23 cellular contexts compared by ENCODE assay signal in the genomic region with DNA sequence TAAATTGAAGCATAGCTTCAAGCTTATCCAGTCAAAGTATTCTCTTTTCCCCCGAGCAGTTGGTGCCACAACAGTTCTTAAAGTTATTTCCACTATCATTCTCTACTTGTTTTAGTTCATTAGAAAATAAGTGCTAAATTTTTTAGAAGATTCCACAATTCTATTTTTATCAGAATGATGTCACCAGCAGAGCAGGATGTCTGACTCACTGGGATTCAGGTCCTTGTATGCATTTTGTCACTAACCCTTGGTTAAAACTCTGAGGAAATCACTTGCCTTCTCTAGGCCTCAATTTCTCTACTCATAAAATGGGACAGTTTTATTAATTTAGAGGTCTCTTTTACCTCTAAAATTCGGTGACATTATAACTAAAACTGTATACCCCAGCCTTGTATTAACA. TPM values are rescaled to one million over a fixed set of nuclear protein-coding genes. Genes with fewer than 3 reads are reported as not detected.
A peak's percentile ranks its signal among the peaks of the same experiment; 100 is the strongest.
DNase-seq lines count a peak whose midpoint lies in the region; ATAC-seq, FAIRE-seq and TF ChIP-seq lines count a peak whose summit lies in the region.
"Had no signal": no experiment of that assay in that cellular context is flagged by ENCODE, and none has a peak within 500 bp of the region (broad histone marks: within the 10 kb centered on the region; RNA-seq: fewer than 3 reads in every experiment).

No MANE protein-coding gene starts in this region.

- H3K4me3 ChIP-seq in endothelial cell of umbilical vein (replicated peaks in 1 of 3; ENCODE audit: insufficient read depth in 1 of 3, low read depth in 1 of 3, low read length in 3 of 3), result no peak overlapping the region
- no peak overlapping the region for H3K4me3 ChIP-seq in sigmoid colon
- H3K4me3 ChIP-seq: right atrium auricular region, vagina had no signal

- BruUV-seq in endothelial cell of umbilical vein (replicated peaks; lab: Mats Ljungman, UMichigan), result no TSS peak

- dilution Hi-C loops in endothelial cell of umbilical vein (cut with MboI; ENCODE audit: extremely low pct_ligation_motif_present, low sequenced_read_pairs), result no loop called here

- CTCF ChIA-PET in endothelial cell of umbilical vein (lab: Charles Lee), result no interaction called here

- H3K27ac ChIP-seq in endothelial cell of umbilical vein (ENCODE audit: insufficient read depth, low read depth, low read length), result no peak overlapping the region
- no peak overlapping the region for H3K27ac ChIP-seq in sigmoid colon
- H3K27ac ChIP-seq: right atrium auricular region, vagina had no signal

- H3K9me1 ChIP-seq in endothelial cell of umbilical vein (replicated peaks; ENCODE audit: control insufficient read depth, extremely low read depth, insufficient read depth, low read length), result no peaks in the 10 kb centered on the region

- H3K27me3 ChIP-seq in endothelial cell of umbilical vein (ENCODE audit: control insufficient read depth in 2 of 2, insufficient read depth in 2 of 2, low read length in 2 of 2) (no peaks in the 10 kb centered on the region), sigmoid colon (no peaks in the 10 kb centered on the region)
- H3K27me3 ChIP-seq: BE2C, right atrium auricular region, vagina had no signal

- ATAC-seq in HG02678 (IDR thresholded peaks at IDR 0.05; ENCODE audit: unreplicated experiment) (no peak), GM21360 (IDR thresholded peaks at IDR 0.05; ENCODE audit: unreplicated experiment) (no peak)

- TF ChIP-seq CTCF in endothelial cell of umbilical vein (IDR thresholded peaks at IDR 0.05; ENCODE audit: extremely low read depth in 1 of 2, insufficient read depth in 1 of 2, low read depth in 1 of 2, low read length in 2 of 2), result no peak
- TF ChIP-seq CTCF in sigmoid colon (IDR thresholded peaks at IDR 0.05), result no peak

- no peak overlapping the region for H2AFZ ChIP-seq in endothelial cell of umbilical vein (ENCODE audit: low read depth, low read length)

- FAIRE-seq in endothelial cell of umbilical vein (lab: Jason Lieb, UNC), result no peak
- FAIRE-seq: islet of Langerhans, TTC549 had no signal

- H3K36me3 ChIP-seq in endothelial cell of umbilical vein (ENCODE audit: control insufficient read depth in 2 of 2, extremely low read depth in 1 of 2, insufficient read depth in 2 of 2, low read length in 2 of 2), result no peaks in the 10 kb centered on the region
- H3K36me3 ChIP-seq in sigmoid colon, result no peaks in the 10 kb centered on the region
- H3K36me3 ChIP-seq: BE2C, right atrium auricular region, vagina had no signal

- 37 to 69% methylated on average over 2 of the region's 2 CpGs for WGBS in sigmoid colon, 2 donors

- no peak overlapping the region for H3K4me2 ChIP-seq in endothelial cell of umbilical vein (ENCODE audit: insufficient read depth, low read length)

- no peaks in the 10 kb centered on the region for H4K20me1 ChIP-seq in endothelial cell of umbilical vein (replicated peaks; ENCODE audit: control insufficient read depth, extremely low read depth, insufficient read depth, low read length)

- H3K79me2 ChIP-seq in endothelial cell of umbilical vein (ENCODE audit: control insufficient read depth, insufficient read depth, low read length), result no peaks in the 10 kb centered on the region

- no peak overlapping the region for H3K9ac ChIP-seq in endothelial cell of umbilical vein (replicated peaks; ENCODE audit: extremely low read depth, insufficient read depth, low read length)

- POLR2A ChIA-PET in endothelial cell of umbilical vein (lab: Charles Lee), result no interaction called here

- DNase-seq in AG08396 (ENCODE audit: low spot score) (peak; percentile 32), M059J (ENCODE audit: low read depth) (peak; percentile 38), endothelial cell of umbilical vein (ENCODE audit: low read depth, low spot score) (peak; percentile 1), myocyte (ENCODE audit: low read depth) (peak; percentile 25), sigmoid colon (no peak), COLO829 (ENCODE audit: low spot score) (no peak)
- DNase-seq: activated CD4-positive, alpha-beta T cell treated with anti-CD3 and anti-CD28 coated beads, Interleukin-2, amount 50 U/mL, for 1 hour; activated T-cell treated with anti-CD3 and anti-CD28 coated beads for 4 hours; BE2C; central memory CD4-positive, alpha-beta T cell; NCI-H2029; NCI-H510A treated with DMSO at 0.1 percent for 48 hours; stimulated activated CD4-positive, alpha-beta T cell treated with anti-CD3 and anti-CD28 coated beads, Interleukin-2, amount 100 ng/mL, for 24 hours had no signal

- no peaks in the 10 kb centered on the region for H3K4me1 ChIP-seq in endothelial cell of umbilical vein (ENCODE audit: control insufficient read depth, extremely low read depth, insufficient read depth, low read length)
- no peaks in the 10 kb centered on the region for H3K4me1 ChIP-seq in sigmoid colon
- H3K4me1 ChIP-seq: BE2C, right atrium auricular region, vagina had no signal

- intact Hi-C loops in endothelial cell of umbilical vein (cut with micrococcal nuclease), result no loop called here
- intact Hi-C loops in sigmoid colon (cut with DNase I), result no loop called here

- H3K9me3 ChIP-seq in endothelial cell of umbilical vein (replicated peaks; ENCODE audit: control insufficient read depth, insufficient read depth, low read length) (no peaks in the 10 kb centered on the region), sigmoid colon (no peaks in the 10 kb centered on the region)
- H3K9me3 ChIP-seq: BE2C, right atrium auricular region, vagina had no signal

- no peak for TF ChIP-seq EP300 in sigmoid colon (IDR thresholded peaks at IDR 0.05)

- TF ChIP-seq POLR2A in endothelial cell of umbilical vein (IDR thresholded peaks at IDR 0.05; ENCODE audit: low read depth, low read length) (no peak), sigmoid colon (IDR thresholded peaks at IDR 0.05) (no peak)

TF ChIP-seq in endothelial cell of umbilical vein, 7 proteins besides CTCF, POLR2A, EP300 and RAD21:
- TF ChIP-seq FOS (IDR thresholded peaks at IDR 0.05; ENCODE audit: borderline replicate concordance, insufficient read depth, low read length) (peak; percentile 41), EZH2 (IDR thresholded peaks at IDR 0.05; ENCODE audit: borderline replicate concordance, low read depth, low read length, severe bottlenecking) (no peak), JUN (IDR thresholded peaks at IDR 0.05; ENCODE audit: borderline replicate concordance, insufficient read depth, insufficient read length, low read depth) (peak; percentile 39)

RNA-seq across cellular contexts. Expression of gene DDX53, which starts 3.4 kb away (rescaled TPM):
- total RNA-seq in M059J (2014; rRNA removed; shearing (Covaris generic)), result 0.81 and 1.6 TPM in 2 replicates
- total RNA-seq in endothelial cell of umbilical vein (not detected in 2 replicates), myocyte (not detected in 2 replicates), sigmoid colon (not detected)
- polyA plus RNA-seq in endothelial cell of umbilical vein (not detected in 2 replicates), sigmoid colon (not detected)
- not detected in 2 replicates for polyA plus RNA-seq in endothelial cell of umbilical vein (2011; cell fraction: cytosol; rRNA removed)
- not detected in 2 replicates for polyA plus RNA-seq in endothelial cell of umbilical vein (2011; cell fraction: nucleus; rRNA removed)
- polyA plus RNA-seq in endothelial cell of umbilical vein (2012), result not detected in 2 replicates
- polyA minus RNA-seq in endothelial cell of umbilical vein, result not detected in 2 replicates
- polyA minus RNA-seq in endothelial cell of umbilical vein (2011; cell fraction: cytosol; rRNA and poly(A)+ RNA removed), result not detected
- polyA minus RNA-seq in endothelial cell of umbilical vein (2011; cell fraction: nucleus; rRNA and poly(A)+ RNA removed), result not detected in 2 replicates
- polyA plus RNA-seq in myocyte (2012), result not detected
- total RNA-seq: glomerular endothelial cell, mesenteric fat pad, neural crest cell, right atrium auricular region, subcutaneous adipose tissue, vagina had no signal

Comparison
In these comparisons a context has a peak if more than half of its experiments do, and no peak if none do; other contexts are left out.
1. DNase-seq: peak in AG08396 (single experiment), M059J (single experiment), endothelial cell of umbilical vein (single experiment) and myocyte (single experiment); none in sigmoid colon (single experiment) and COLO829 (single experiment).